16 cellular contexts compared by ENCODE assay signal in genomic region chr16:80655751-80656150, GRCh38.
"Had no signal": no experiment of that assay in that cellular context is flagged by ENCODE, and none has a peak within 500 bp of the region (broad histone marks: within the 10 kb centered on the region; RNA-seq: fewer than 3 reads in every experiment).

No MANE protein-coding gene starts in this region.

- H3K27me3 Mint-ChIP-seq: activated naive CD8-positive, alpha-beta T cell treated with anti-CD3 and anti-CD28 coated beads, Interleukin-2, amount 50 U/mL, for 24 hours; naive thymus-derived CD8-positive, alpha-beta T cell had no signal

- H3K27me3 ChIP-seq: ascending aorta had no signal

- ATAC-seq: activated naive CD8-positive, alpha-beta T cell treated with anti-CD3 and anti-CD28 coated beads, Interleukin-2, amount 50 U/mL, for 24 hours; left cardiac atrium; naive thymus-derived CD8-positive, alpha-beta T cell; right cardiac atrium; stimulated activated naive B cell treated with anti-CD40 and anti-IgM and Interleukin-4, amounts not matched to agents 10 μg/mL and 1 μg/mL and 100 μg/mL, for 72 hours had no signal

- H3K27ac ChIP-seq: ascending aorta had no signal

- H3K36me3 ChIP-seq: ascending aorta had no signal

- H3K4me3 ChIP-seq: ascending aorta had no signal

- H3K4me1 ChIP-seq: ascending aorta had no signal

- H3K27ac Mint-ChIP-seq: stimulated activated naive B cell treated with anti-CD40 and anti-IgM and Interleukin-4, amounts not matched to agents 10 μg/mL and 1 μg/mL and 100 μg/mL, for 72 hours had no signal

- DNase-seq: activated CD8-positive, alpha-beta memory T cell treated with anti-CD3 and anti-CD28 coated beads, Interleukin-2, amount 50 U/mL, for 4 hours; activated effector memory CD4-positive, alpha-beta T cell treated with anti-CD3 and anti-CD28 coated beads, Interleukin-2, amount 50 U/mL, for 16 hours; activated naive CD8-positive, alpha-beta T cell treated with anti-CD3 and anti-CD28 coated beads, Interleukin-2, amount 50 U/mL, for 24 hours; effector CD4-positive, alpha-beta T cell; foreskin melanocyte; head of caudate nucleus; left cardiac atrium; naive thymus-derived CD8-positive, alpha-beta T cell; nucleus accumbens; right cardiac atrium; SHP77 treated with DMSO at 0.1 percent for 48 hours; small intestine; stimulated activated naive B cell treated with anti-CD40 and anti-IgM and Interleukin-4, amounts not matched to agents 10 μg/mL and 1 μg/mL and 100 μg/mL, for 72 hours; T-helper 9 cell; trophoblast cell had no signal

- H3K4me3 Mint-ChIP-seq: stimulated activated naive B cell treated with anti-CD40 and anti-IgM and Interleukin-4, amounts not matched to agents 10 μg/mL and 1 μg/mL and 100 μg/mL, for 72 hours had no signal
